10 cellular contexts compared by ENCODE assay signal in genomic region chr12:130013771-130014484, GRCh38.
A peak's percentile ranks its signal among the peaks of the same experiment; 100 is the strongest.
DNase-seq lines count a peak whose midpoint lies in the region; ATAC-seq and TF ChIP-seq lines count a peak whose summit lies in the region.
"Had no signal": no experiment of that assay in that cellular context is flagged by ENCODE, and none has a peak within 500 bp of the region (broad histone marks: within the 10 kb centered on the region; RNA-seq: fewer than 3 reads in every experiment).

No MANE protein-coding gene starts in this region.

- no peak overlapping the region for H3K27ac Mint-ChIP-seq in activated T-helper 17 cell treated with anti-CD3 and anti-CD28 coated beads, Interleukin-2, amount 50 U/mL, for 72 hours
- H3K27ac Mint-ChIP-seq: activated naive CD4-positive, alpha-beta T cell treated with anti-CD3 and anti-CD28 coated beads, Interleukin-2, amount 50 U/mL, for 24 hours; CD4-positive, alpha-beta memory T cell had no signal

- DNase-seq in NCI-H524 (lab: John Stamatoyannopoulos, UW), result peak; percentile 49 to 73
- no peak for DNase-seq in NCI-H524 treated with DMSO at 0.1 percent for 48 hours (lab: John Stamatoyannopoulos, UW)
- peak; percentile 61 for DNase-seq in NCI-H345 treated with DMSO at 0.1 percent for 48 hours (lab: John Stamatoyannopoulos, UW; ENCODE audit: unreplicated experiment)
- DNase-seq in left ventricle myocardium superior, result peak; percentile 42
- DNase-seq in sigmoid colon, result no peak
- DNase-seq in mesenteric fat pad (ENCODE audit: low spot score), result no peak

- H3K9me3 Mint-ChIP-seq in activated T-helper 17 cell treated with anti-CD3 and anti-CD28 coated beads, Interleukin-2, amount 50 U/mL, for 72 hours, result no peaks in the 10 kb centered on the region
- H3K9me3 Mint-ChIP-seq: activated naive CD4-positive, alpha-beta T cell treated with anti-CD3 and anti-CD28 coated beads, Interleukin-2, amount 50 U/mL, for 24 hours had no signal

- H3K4me3 Mint-ChIP-seq in activated T-helper 17 cell treated with anti-CD3 and anti-CD28 coated beads, Interleukin-2, amount 50 U/mL, for 72 hours, result no peak overlapping the region
- H3K4me3 Mint-ChIP-seq: activated naive CD4-positive, alpha-beta T cell treated with anti-CD3 and anti-CD28 coated beads, Interleukin-2, amount 50 U/mL, for 24 hours; CD4-positive, alpha-beta memory T cell had no signal

- ATAC-seq in HG03025 (IDR thresholded peaks at IDR 0.05; ENCODE audit: low FRiP score, unreplicated experiment) (peak; percentile 60), left ventricle myocardium superior (no peak)
- peak; percentile 38 for ATAC-seq in activated T-helper 17 cell treated with anti-CD3 and anti-CD28 coated beads, Interleukin-2, amount 50 U/mL, for 72 hours (replicated peaks)

- intact Hi-C loops in left ventricle myocardium superior (cut with micrococcal nuclease), result no loop called here
- intact Hi-C loops in sigmoid colon (cut with DNase I), result no loop called here

- H3K36me3 ChIP-seq in sigmoid colon, result no peaks in the 10 kb centered on the region

- TF ChIP-seq CTCF in sigmoid colon (IDR thresholded peaks at IDR 0.05), result peak in 3 of 4 experiments; percentile 12 to 49 (median 32)

- no peaks in the 10 kb centered on the region for H3K9me3 ChIP-seq in sigmoid colon

- no peak overlapping the region for H3K4me3 ChIP-seq in sigmoid colon

- no peak for TF ChIP-seq POLR2A in sigmoid colon (IDR thresholded peaks at IDR 0.05)

- 10 to 11% methylated on average over 36 of the region's 36 CpGs for WGBS in sigmoid colon, 2 donors

- no peak for TF ChIP-seq EP300 in sigmoid colon (IDR thresholded peaks at IDR 0.05)

- no peaks in the 10 kb centered on the region for H3K4me1 ChIP-seq in sigmoid colon

- H3K27me3 ChIP-seq in sigmoid colon, result peaks cover 0 to 57% (median 23%) of the 10 kb centered on the region in 3 donors

- H3K27me3 Mint-ChIP-seq in activated T-helper 17 cell treated with anti-CD3 and anti-CD28 coated beads, Interleukin-2, amount 50 U/mL, for 72 hours, result peaks cover 6% of the 10 kb centered on the region

- H3K36me3 Mint-ChIP-seq in activated T-helper 17 cell treated with anti-CD3 and anti-CD28 coated beads, Interleukin-2, amount 50 U/mL, for 72 hours (ENCODE audit: low read depth), result no peaks in the 10 kb centered on the region
- H3K36me3 Mint-ChIP-seq: activated naive CD4-positive, alpha-beta T cell treated with anti-CD3 and anti-CD28 coated beads, Interleukin-2, amount 50 U/mL, for 24 hours; CD4-positive, alpha-beta memory T cell had no signal

- H3K27ac ChIP-seq in sigmoid colon, result no peak overlapping the region

- H3K4me1 Mint-ChIP-seq in activated T-helper 17 cell treated with anti-CD3 and anti-CD28 coated beads, Interleukin-2, amount 50 U/mL, for 72 hours, result no peaks in the 10 kb centered on the region
- H3K4me1 Mint-ChIP-seq: activated naive CD4-positive, alpha-beta T cell treated with anti-CD3 and anti-CD28 coated beads, Interleukin-2, amount 50 U/mL, for 24 hours had no signal

Comparison
In these comparisons a context has a peak if more than half of its experiments do, and no peak if none do; other contexts are left out.
1. DNase-seq: peak in NCI-H524 (2 of 2), NCI-H345 treated with DMSO at 0.1 percent for 48 hours (single experiment) and left ventricle myocardium superior (single experiment); none in NCI-H524 treated with DMSO at 0.1 percent for 48 hours (single experiment), sigmoid colon (single experiment) and mesenteric fat pad (single experiment).